ENCODE assay signal across 22 cellular contexts in the genomic region with DNA sequence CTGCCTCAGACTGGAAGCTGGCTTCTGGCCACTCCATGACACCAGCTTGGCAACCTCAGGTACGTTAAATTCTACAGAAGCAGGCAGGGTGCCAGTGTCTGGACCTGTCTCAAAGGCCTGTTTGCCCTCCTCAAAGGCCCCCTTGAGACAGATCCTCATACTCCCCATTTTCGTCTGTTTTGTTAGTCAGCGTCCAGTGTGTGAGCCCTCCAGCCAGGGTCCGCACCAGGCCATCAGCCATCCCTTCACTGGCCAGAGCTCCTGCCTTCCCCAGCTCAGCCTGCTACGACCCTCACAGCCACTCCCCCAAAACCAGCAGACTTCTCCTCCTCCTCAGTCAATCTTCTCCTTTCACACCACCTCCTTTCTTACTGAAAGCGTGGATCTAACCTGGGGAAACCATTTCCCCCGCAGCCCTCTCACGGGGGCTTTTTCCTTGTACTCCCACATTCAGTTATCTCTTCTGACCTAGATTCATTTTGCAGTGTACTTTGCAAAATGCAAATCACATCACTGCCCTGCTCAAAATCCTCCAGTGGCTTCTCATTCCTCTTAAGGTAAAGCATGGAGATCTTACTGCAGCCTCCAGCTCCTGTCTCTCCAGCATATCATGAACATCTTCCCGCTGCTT.
"Had no signal": no experiment of that assay in that cellular context is flagged by ENCODE, and none has a peak within 500 bp of the region (broad histone marks: within the 10 kb centered on the region; RNA-seq: fewer than 3 reads in every experiment).

No MANE protein-coding gene starts in this region.

- H3K4me3 Mint-ChIP-seq: memory B cell; natural killer cell; neural crest cell; stimulated activated effector memory CD8-positive, alpha-beta T cell treated with anti-CD3 and anti-CD28 coated beads, Interleukin-12 subunit alpha, Interleukin-12 subunit beta, amount 100 ng/mL, for 72 hours had no signal

- H3K9me3 Mint-ChIP-seq: natural killer cell; stimulated activated effector memory CD8-positive, alpha-beta T cell treated with anti-CD3 and anti-CD28 coated beads, Interleukin-12 subunit alpha, Interleukin-12 subunit beta, amount 100 ng/mL, for 72 hours had no signal

- H3K4me1 Mint-ChIP-seq: memory B cell; natural killer cell; neural crest cell; stimulated activated effector memory CD8-positive, alpha-beta T cell treated with anti-CD3 and anti-CD28 coated beads, Interleukin-12 subunit alpha, Interleukin-12 subunit beta, amount 100 ng/mL, for 72 hours had no signal

- H3K36me3 Mint-ChIP-seq: memory B cell; natural killer cell; stimulated activated effector memory CD8-positive, alpha-beta T cell treated with anti-CD3 and anti-CD28 coated beads, Interleukin-12 subunit alpha, Interleukin-12 subunit beta, amount 100 ng/mL, for 72 hours had no signal

- H3K27ac ChIP-seq: coronary artery, neutrophil, pancreas, right atrium auricular region, stomach, thyroid gland, vagina had no signal

- H3K4me3 ChIP-seq: coronary artery, esophagus squamous epithelium, lung, pancreas, right atrium auricular region, stomach, thyroid gland, vagina had no signal

- H3K4me1 ChIP-seq: esophagus squamous epithelium, pancreas, right atrium auricular region, thyroid gland, vagina had no signal

- H3K27me3 ChIP-seq: esophagus squamous epithelium, neutrophil, pancreas, right atrium auricular region, stomach, thyroid gland, vagina had no signal

- H3K36me3 ChIP-seq: pancreas, right atrium auricular region, vagina had no signal

- H3K9me3 ChIP-seq: esophagus squamous epithelium, neutrophil, pancreas, right atrium auricular region, stomach, thyroid gland, vagina had no signal

- DNase-seq: dermis blood vessel endothelial cell; effector memory CD4-positive, alpha-beta T cell; erythroblast; esophagus squamous epithelium; foreskin melanocyte; glutamatergic neuron; natural killer cell; pancreas; stimulated activated CD4-positive, alpha-beta T cell treated with anti-CD3 and anti-CD28 coated beads, Interleukin-2, amount 100 ng/mL, for 24 hours; stimulated activated CD4-positive, alpha-beta T cell treated with anti-CD3 and anti-CD28 coated beads, Interleukin-4, amount 100 ng/mL, for 24 hours; stimulated activated naive CD4-positive, alpha-beta T cell treated with Interleukin-2 at 50 U/mL for 16 hours; stomach; thyroid gland; trophoblast cell had no signal

- H3K27ac Mint-ChIP-seq: memory B cell; natural killer cell; stimulated activated effector memory CD8-positive, alpha-beta T cell treated with anti-CD3 and anti-CD28 coated beads, Interleukin-12 subunit alpha, Interleukin-12 subunit beta, amount 100 ng/mL, for 72 hours had no signal
